Comparison of ENCODE assay signal across 12 cellular contexts in the genomic region with DNA sequence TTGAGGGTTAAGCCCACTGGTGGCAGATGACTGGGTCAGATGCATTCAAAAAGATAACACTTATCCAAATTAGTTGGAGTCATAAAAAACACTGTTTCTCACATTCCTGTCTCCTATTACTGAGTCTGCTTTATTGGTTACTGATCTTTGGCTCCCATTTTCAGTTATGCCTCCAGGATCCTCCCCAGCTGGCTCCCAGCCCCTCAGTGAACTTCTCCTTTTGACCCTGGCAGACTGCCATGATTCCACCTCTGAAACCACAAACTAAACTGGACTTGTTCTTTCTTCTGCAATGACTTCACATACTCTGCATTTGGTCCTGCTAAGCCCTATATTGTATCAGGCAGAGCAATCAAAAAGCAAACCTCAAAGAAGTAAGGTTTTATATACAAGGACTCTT.
DNase-seq lines count a peak whose midpoint lies in the region; ATAC-seq and TF ChIP-seq lines count a peak whose summit lies in the region.
"Had no signal": no experiment of that assay in that cellular context is flagged by ENCODE, and none has a peak within 500 bp of the region (broad histone marks: within the 10 kb centered on the region; RNA-seq: fewer than 3 reads in every experiment).

No MANE protein-coding gene starts in this region.

- intact Hi-C loops in activated CD4-positive, alpha-beta memory T cell treated with anti-CD3 and anti-CD28 coated beads for 36 hours (cut with micrococcal nuclease), result no loop called here

- no peaks in the 10 kb centered on the region for H3K4me1 Mint-ChIP-seq in stimulated activated naive CD8-positive, alpha-beta T cell treated with anti-CD3 and anti-CD28 coated beads, Interleukin-15, amount 100 ng/mL, for 72 hours
- H3K4me1 Mint-ChIP-seq in activated CD4-positive, alpha-beta memory T cell treated with anti-CD3 and anti-CD28 coated beads for 36 hours (ENCODE audit: low read depth), result no peaks in the 10 kb centered on the region
- H3K4me1 Mint-ChIP-seq: activated CD4-positive, alpha-beta T cell treated with anti-CD3 and anti-CD28 coated beads, Interleukin-2, amount 10 ng/mL, durations not matched to agents 7 days and 5 days; central memory CD8-positive, alpha-beta T cell had no signal

- H3K4me3 Mint-ChIP-seq in stimulated activated naive CD8-positive, alpha-beta T cell treated with anti-CD3 and anti-CD28 coated beads, Interleukin-15, amount 100 ng/mL, for 72 hours, result no peak overlapping the region
- no peak overlapping the region for H3K4me3 Mint-ChIP-seq in activated CD4-positive, alpha-beta memory T cell treated with anti-CD3 and anti-CD28 coated beads for 36 hours
- H3K4me3 Mint-ChIP-seq: activated CD4-positive, alpha-beta T cell treated with anti-CD3 and anti-CD28 coated beads, Interleukin-2, amount 10 ng/mL, durations not matched to agents 7 days and 5 days; central memory CD8-positive, alpha-beta T cell had no signal

- DNase-seq in GF-D8 (lab: John Stamatoyannopoulos, UW) (peak; percentile 59), NOMO-1 treated with DMSO at 0.1 percent for 48 hours (lab: John Stamatoyannopoulos, UW; ENCODE audit: unreplicated experiment) (peak; percentile 63), fibroblast of pulmonary artery (ENCODE audit: low read depth) (peak; percentile 23), renal cortical epithelial cell (ENCODE audit: low read depth) (peak; percentile 88), retina (no peak), T-helper 9 cell (no peak)
- DNase-seq in stimulated activated naive CD8-positive, alpha-beta T cell treated with anti-CD3 and anti-CD28 coated beads, Interleukin-15, amount 100 ng/mL, for 72 hours, result no peak
- DNase-seq in activated CD4-positive, alpha-beta memory T cell treated with anti-CD3 and anti-CD28 coated beads for 36 hours, result no peak
- DNase-seq: activated CD4-positive, alpha-beta T cell treated with anti-CD3 and anti-CD28 coated beads, Interleukin-2, amount 10 ng/mL, durations not matched to agents 7 days and 5 days; DMS53; stimulated activated CD4-positive, alpha-beta T cell treated with anti-CD3 and anti-CD28 coated beads, Interleukin-1b, Interleukin-23, amount 100 ng/mL, for 48 hours had no signal

- TF ChIP-seq CTCF in fibroblast of pulmonary artery (IDR thresholded peaks at IDR 0.05; ENCODE audit: low read length, missing control alignments), result no peak

- no peak overlapping the region for H3K27ac Mint-ChIP-seq in stimulated activated naive CD8-positive, alpha-beta T cell treated with anti-CD3 and anti-CD28 coated beads, Interleukin-15, amount 100 ng/mL, for 72 hours
- no peak overlapping the region for H3K27ac Mint-ChIP-seq in activated CD4-positive, alpha-beta memory T cell treated with anti-CD3 and anti-CD28 coated beads for 36 hours
- H3K27ac Mint-ChIP-seq: activated CD4-positive, alpha-beta T cell treated with anti-CD3 and anti-CD28 coated beads, Interleukin-2, amount 10 ng/mL, durations not matched to agents 7 days and 5 days had no signal

- no peaks in the 10 kb centered on the region for H3K9me3 Mint-ChIP-seq in stimulated activated naive CD8-positive, alpha-beta T cell treated with anti-CD3 and anti-CD28 coated beads, Interleukin-15, amount 100 ng/mL, for 72 hours
- no peaks in the 10 kb centered on the region for H3K9me3 Mint-ChIP-seq in activated CD4-positive, alpha-beta memory T cell treated with anti-CD3 and anti-CD28 coated beads for 36 hours
- H3K9me3 Mint-ChIP-seq: activated CD4-positive, alpha-beta T cell treated with anti-CD3 and anti-CD28 coated beads, Interleukin-2, amount 10 ng/mL, durations not matched to agents 7 days and 5 days; central memory CD8-positive, alpha-beta T cell had no signal

- POLR2A ChIA-PET in activated CD4-positive, alpha-beta memory T cell treated with anti-CD3 and anti-CD28 coated beads for 36 hours (lab: Charles Lee), result no interaction called here

- H3K27me3 Mint-ChIP-seq in stimulated activated naive CD8-positive, alpha-beta T cell treated with anti-CD3 and anti-CD28 coated beads, Interleukin-15, amount 100 ng/mL, for 72 hours, result no peaks in the 10 kb centered on the region
- peaks cover 1% of the 10 kb centered on the region for H3K27me3 Mint-ChIP-seq in activated CD4-positive, alpha-beta memory T cell treated with anti-CD3 and anti-CD28 coated beads for 36 hours
- H3K27me3 Mint-ChIP-seq: activated CD4-positive, alpha-beta T cell treated with anti-CD3 and anti-CD28 coated beads, Interleukin-2, amount 10 ng/mL, durations not matched to agents 7 days and 5 days; central memory CD8-positive, alpha-beta T cell had no signal

- ATAC-seq in stimulated activated naive CD8-positive, alpha-beta T cell treated with anti-CD3 and anti-CD28 coated beads, Interleukin-15, amount 100 ng/mL, for 72 hours, result no peak

- H3K4me3 ChIP-seq in fibroblast of pulmonary artery (replicated peaks; ENCODE audit: low read depth, low read length), result no peak overlapping the region

- no peaks in the 10 kb centered on the region for H3K36me3 Mint-ChIP-seq in activated CD4-positive, alpha-beta memory T cell treated with anti-CD3 and anti-CD28 coated beads for 36 hours

- CTCF ChIA-PET in activated CD4-positive, alpha-beta memory T cell treated with anti-CD3 and anti-CD28 coated beads for 36 hours (lab: Charles Lee), result no interaction called here

Comparison
In these comparisons a context has a peak if more than half of its experiments do, and no peak if none do; other contexts are left out.
1. DNase-seq: peak in GF-D8 (single experiment), NOMO-1 treated with DMSO at 0.1 percent for 48 hours (single experiment), fibroblast of pulmonary artery (single experiment) and renal cortical epithelial cell (single experiment); none in retina (single experiment), stimulated activated naive CD8-positive, alpha-beta T cell treated with anti-CD3 and anti-CD28 coated beads, Interleukin-15, amount 100 ng/mL, for 72 hours (0 of 2), activated CD4-positive, alpha-beta memory T cell treated with anti-CD3 and anti-CD28 coated beads for 36 hours (single experiment) and T-helper 9 cell (single experiment).